Comparison of ENCODE assay signal across 20 cellular contexts in the genomic region with DNA sequence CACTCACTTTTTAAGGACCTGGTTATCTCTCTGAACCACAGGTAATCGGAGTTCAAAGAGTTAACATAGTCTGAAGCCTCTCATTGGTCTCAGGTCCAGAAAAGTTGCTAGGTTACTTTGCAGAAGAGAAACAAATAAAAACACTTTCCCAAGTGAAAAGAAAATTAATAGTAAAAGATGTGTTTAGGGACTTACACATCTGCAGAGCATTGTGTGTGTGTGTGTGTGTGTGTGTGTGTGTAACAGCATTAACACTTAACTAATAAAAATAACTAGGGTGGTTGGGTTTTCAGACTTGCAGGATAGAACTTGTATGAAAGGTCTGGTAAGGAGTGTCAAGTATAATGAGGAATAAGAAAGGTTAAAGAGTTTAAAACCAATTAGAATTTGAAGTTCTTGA. TPM values are rescaled to one million over a fixed set of nuclear protein-coding genes. Genes with fewer than 3 reads are reported as not detected.
DNase-seq lines count a peak whose midpoint lies in the region; TF ChIP-seq lines count a peak whose summit lies in the region.
"Had no signal": no experiment of that assay in that cellular context is flagged by ENCODE, and none has a peak within 500 bp of the region (broad histone marks: within the 10 kb centered on the region; RNA-seq: fewer than 3 reads in every experiment).

No MANE protein-coding gene starts in this region.

- no peak overlapping the region for H3K27ac Mint-ChIP-seq in Calu3 (ENCODE audit: unreplicated experiment)
- H3K27ac Mint-ChIP-seq: activated CD8-positive, alpha-beta T cell treated with anti-CD3 and anti-CD28 coated beads, Interleukin-2, amount 10 ng/mL, durations not matched to agents 7 days and 5 days had no signal

- H3K27me3 ChIP-seq in iPS-18a (ENCODE audit: control insufficient read depth, insufficient read depth, low read length), result peaks cover 18% of the 10 kb centered on the region

- H3K36me3 Mint-ChIP-seq in Calu3 (ENCODE audit: insufficient read depth, unreplicated experiment), result no peaks in the 10 kb centered on the region

- no peaks in the 10 kb centered on the region for H3K27me3 Mint-ChIP-seq in Calu3 (ENCODE audit: unreplicated experiment)

- intact Hi-C loops in Calu3 (cut with micrococcal nuclease; ENCODE audit: unreplicated experiment), result loop anchor here (10.0 kb wide), 1 partner anchor 446 kb away; a partner anchor contains a TSS

- no peak overlapping the region for H3K9ac ChIP-seq in iPS-18a (ENCODE audit: low read length)
- H3K9ac ChIP-seq: parathyroid adenoma had no signal

- CTCF ChIA-PET in Calu3 (lab: Charles Lee), result interaction anchor here (0.9 to 1.5 kb wide), 6 partner anchors 14 to 389 kb away, joined by 3 to 5 read pairs (median 4); no protein-coding TSS in a partner anchor

- DNase-seq in Calu3, result no peak
- peak; percentile 50 for DNase-seq in renal cortical epithelial cell (ENCODE audit: low read depth)
- DNase-seq in T1000 (lab: John Stamatoyannopoulos, UW), result no peak
- DNase-seq in activated naive CD4-positive, alpha-beta T cell treated with anti-CD3 and anti-CD28 coated beads, Interleukin-2, amount 50 U/mL, for 16 hours, result no peak
- DNase-seq in SKM-1 (lab: John Stamatoyannopoulos, UW; ENCODE audit: unreplicated experiment), result no peak
- no peak for DNase-seq in erythroblast (lab: John Stamatoyannopoulos, UW)
- DNase-seq: activated CD8-positive, alpha-beta T cell treated with anti-CD3 and anti-CD28 coated beads, Interleukin-2, amount 10 ng/mL, durations not matched to agents 7 days and 5 days; cerebellar nuclear complex; GDM1; glutamatergic neuron; Kasumi-1; NCI-H1417; NCI-H2171; NK-92 treated with Interleukin-12 subunit alpha and Interleukin-12 subunit beta, amount 100 ng/mL, for 24 hours; RPMI8226; stimulated activated naive CD4-positive, alpha-beta T cell treated with Interleukin-2 at 50 U/mL for 16 hours; WERI-Rb-1 had no signal

- H3K4me3 ChIP-seq in WI38 (ENCODE audit: low read depth, low read length), result peak overlapping the region; percentile 76
- peak overlapping the region; percentile 72 for H3K4me3 ChIP-seq in iPS-18a (ENCODE audit: low read length)

- H3K36me3 ChIP-seq in iPS-18a (ENCODE audit: control insufficient read depth, low read depth, low read length), result no peaks in the 10 kb centered on the region
- H3K36me3 ChIP-seq: WERI-Rb-1 had no signal

- TF ChIP-seq CTCF in Calu3 (IDR thresholded peaks at IDR 0.05; ENCODE audit: unreplicated experiment), result no peak
- TF ChIP-seq CTCF in WI38 (IDR thresholded peaks at IDR 0.05; ENCODE audit: low read depth, low read length), result no peak

- H3K4me3 Mint-ChIP-seq in Calu3 (ENCODE audit: low read depth, unreplicated experiment), result peak overlapping the region; percentile 18
- H3K4me3 Mint-ChIP-seq: activated CD8-positive, alpha-beta T cell treated with anti-CD3 and anti-CD28 coated beads, Interleukin-2, amount 10 ng/mL, durations not matched to agents 7 days and 5 days had no signal

- H3K27ac ChIP-seq in iPS-18a (ENCODE audit: low read length), result no peak overlapping the region
- H3K27ac ChIP-seq: parathyroid adenoma, WERI-Rb-1 had no signal

- H3K9me3 Mint-ChIP-seq in Calu3 (ENCODE audit: low read depth, unreplicated experiment), result no peaks in the 10 kb centered on the region

- H3K9me3 ChIP-seq in iPS-18a (ENCODE audit: control insufficient read depth, low read depth, low read length), result no peaks in the 10 kb centered on the region

- no TSS peak for BruUV-seq in Calu3 (replicated peaks; lab: Mats Ljungman, UMichigan)

- no peak for TF ChIP-seq POLR2A in erythroblast (IDR thresholded peaks at IDR 0.05; ENCODE audit: low read length)

- H3K4me1 ChIP-seq in iPS-18a (ENCODE audit: control insufficient read depth, low read depth, low read length), result peaks cover 12% of the 10 kb centered on the region
- H3K4me1 ChIP-seq: parathyroid adenoma had no signal

- peaks cover 33% of the 10 kb centered on the region for H3K4me1 Mint-ChIP-seq in Calu3 (ENCODE audit: low read depth, unreplicated experiment)

RNA-seq across cellular contexts. Expression of a gene that starts 1.0 kb away (rescaled TPM):
- total RNA-seq in Calu3 (2022) (0.17 and 0.59 TPM in 2 replicates), renal cortical epithelial cell (0.52 and 3.5 TPM in 2 replicates)
- total RNA-seq: activated CD8-positive, alpha-beta T cell treated with anti-CD3 and anti-CD28 coated beads, Interleukin-2, amount 10 ng/mL, durations not matched to agents 7 days and 5 days had no signal
